Comparison of ENCODE assay signal across 1 cellular context in the genomic region with DNA sequence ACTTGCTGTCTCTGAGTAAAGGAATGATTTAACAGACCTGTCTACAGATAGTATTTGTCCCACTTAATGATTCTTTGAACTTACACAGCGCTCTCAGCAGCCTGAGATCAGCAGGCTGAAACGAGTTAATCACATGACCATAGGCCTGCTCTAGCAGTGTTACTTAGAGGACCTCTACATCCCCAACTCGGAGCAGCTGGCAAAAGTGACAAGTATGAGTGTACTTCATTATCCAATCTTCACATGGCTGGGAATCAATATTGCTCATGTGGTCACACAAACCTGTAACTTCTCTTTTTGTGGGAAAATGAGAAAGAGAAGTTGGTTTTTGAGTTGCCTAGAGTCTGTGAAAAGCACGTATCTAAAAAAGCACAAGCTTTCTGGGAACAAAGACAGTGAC.
TF ChIP-seq lines count a peak whose summit lies in the region.

No MANE protein-coding gene starts in this region.

TF ChIP-seq in K562, 482 proteins besides CTCF, POLR2A, EP300 and RAD21:
- TF ChIP-seq ZBTB8A (IDR thresholded peaks at IDR 0.05; ENCODE audit: partially characterized antibody), result no peak
- TF ChIP-seq, protein P1, sequence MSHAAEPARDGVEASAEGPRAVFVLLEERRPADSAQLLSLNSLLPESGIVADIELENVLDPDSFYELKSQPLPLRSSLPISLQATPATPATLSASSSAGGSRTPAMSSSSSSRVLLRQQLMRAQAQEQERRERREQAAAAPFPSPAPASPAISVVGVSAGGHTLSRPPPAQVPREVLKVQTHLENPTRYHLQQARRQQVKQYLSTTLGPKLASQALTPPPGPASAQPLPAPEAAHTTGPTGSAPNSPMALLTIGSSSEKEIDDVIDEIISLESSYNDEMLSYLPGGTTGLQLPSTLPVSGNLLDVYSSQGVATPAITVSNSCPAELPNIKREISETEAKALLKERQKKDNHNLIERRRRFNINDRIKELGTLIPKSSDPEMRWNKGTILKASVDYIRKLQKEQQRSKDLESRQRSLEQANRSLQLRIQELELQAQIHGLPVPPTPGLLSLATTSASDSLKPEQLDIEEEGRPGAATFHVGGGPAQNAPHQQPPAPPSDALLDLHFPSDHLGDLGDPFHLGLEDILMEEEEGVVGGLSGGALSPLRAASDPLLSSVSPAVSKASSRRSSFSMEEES (CRISPR knock-in tag; IDR thresholded peaks at IDR 0.05), result peak; percentile 73
